In genomic region chr17:2050246-2050866, GRCh38 we compare ENCODE assay signal across 8 cellular contexts. TPM values are rescaled to one million over a fixed set of nuclear protein-coding genes. Genes with fewer than 3 reads are reported as not detected.
A peak's percentile ranks its signal among the peaks of the same experiment; 100 is the strongest.
DNase-seq lines count a peak whose midpoint lies in the region; ATAC-seq and TF ChIP-seq lines count a peak whose summit lies in the region.

No MANE protein-coding gene starts in this region.

- TF ChIP-seq EP300 in neural cell (conservative IDR thresholded peaks at IDR 0.05; ENCODE audit: poor library complexity, severe bottlenecking), result no peak
- TF ChIP-seq EP300 in upper lobe of left lung (IDR thresholded peaks at IDR 0.05), result no peak

- no peak for TF ChIP-seq POLR2A in upper lobe of left lung (IDR thresholded peaks at IDR 0.05)

- H3K4me2 ChIP-seq in neural cell (ENCODE audit: low read length), result no peak overlapping the region

- peaks cover 36% of the 10 kb centered on the region for H3K27me3 ChIP-seq in neural cell (ENCODE audit: insufficient read depth, low read depth, low read length)
- peaks cover 0 to 36% (median 12%) of the 10 kb centered on the region in 4 donors for H3K27me3 ChIP-seq in upper lobe of left lung

- H3K4me1 ChIP-seq in upper lobe of left lung, result peaks cover 40 to 53% (median 43%) of the 10 kb centered on the region in 4 donors

- no peaks in the 10 kb centered on the region for H3F3A ChIP-seq in neural cell (ENCODE audit: insufficient read depth, low read length, poor library complexity, severe bottlenecking)

- ATAC-seq in HG02678 (IDR thresholded peaks at IDR 0.05; ENCODE audit: unreplicated experiment) (peak; percentile 17), upper lobe of left lung (ENCODE audit: low FRiP score in 2 of 2) (peak; percentile 20 to 57)

- peak overlapping the region; percentile 68 for H3K9ac ChIP-seq in neural cell (ENCODE audit: low read length)

- no peaks in the 10 kb centered on the region for H3K9me2 ChIP-seq in neural cell (ENCODE audit: insufficient read depth, low read length)

- no peaks in the 10 kb centered on the region for H3K9me3 ChIP-seq in neural cell (ENCODE audit: low read length)
- no peaks in the 10 kb centered on the region for H3K9me3 ChIP-seq in upper lobe of left lung

- H3K4me3 ChIP-seq in neural cell (ENCODE audit: low read length) (peak overlapping the region; percentile 68), upper lobe of left lung (peak overlapping the region; percentile 62 to 89 (median 73))

- H4K20me1 ChIP-seq in neural cell (ENCODE audit: insufficient read depth), result no peaks in the 10 kb centered on the region

- H3K27ac ChIP-seq in neural cell (ENCODE audit: low read length) (no peak overlapping the region), upper lobe of left lung (peak overlapping the region in 2 of 4 donors; percentile 8 to 53)

- TF ChIP-seq RAD21 in neural cell (conservative IDR thresholded peaks at IDR 0.05), result no peak

- no peaks in the 10 kb centered on the region for H3K36me3 ChIP-seq in neural cell (ENCODE audit: insufficient read depth, low read length)
- H3K36me3 ChIP-seq in upper lobe of left lung, result no peaks in the 10 kb centered on the region

- H2AFZ ChIP-seq in neural cell (ENCODE audit: low read depth, low read length), result no peak overlapping the region

- DNase-seq in Daoy (ENCODE audit: low read depth) (peak; percentile 82), NCI-H460 (ENCODE audit: extremely low read depth, low read depth) (peak; percentile 46), fibroblast of peridontal ligament (ENCODE audit: extremely low read depth) (peak; percentile 51), upper lobe of left lung (peak; percentile 68 to 94), mesenteric fat pad (ENCODE audit: low spot score) (no peak)
- DNase-seq in activated T-cell treated with anti-CD3 and anti-CD28 coated beads, Interleukin-2, amount 50 U/mL, for 1 hour, result peak; percentile 85

- no peak for TF ChIP-seq CTCF in neural cell (IDR thresholded peaks at IDR 0.05; ENCODE audit: poor library complexity, severe bottlenecking)
- no peak for TF ChIP-seq CTCF in upper lobe of left lung (IDR thresholded peaks at IDR 0.05)

- 0 to 1% methylated on average over 23 to 45 of the region's 72 CpGs for WGBS in upper lobe of left lung, 2 donors

- peaks cover 3% of the 10 kb centered on the region for H3K79me2 ChIP-seq in neural cell (replicated peaks; ENCODE audit: insufficient read depth, low read length)

TF ChIP-seq in neural cell, 6 proteins besides CTCF, POLR2A, EP300 and RAD21:
- peak; percentile 25 for TF ChIP-seq MXI1 (conservative IDR thresholded peaks at IDR 0.05; ENCODE audit: poor library complexity, severe bottlenecking)
- TF ChIP-seq POLR2AphosphoS5 (IDR thresholded peaks at IDR 0.05), result peak; percentile 55
- no peak for TF ChIP-seq SMC3 (conservative IDR thresholded peaks at IDR 0.05; ENCODE audit: poor library complexity)
TF ChIP-seq in neural cell: peak in this region for 2.

RNA-seq across cellular contexts. Expression of gene HIC1, which starts 4.5 kb away (rescaled TPM):
- total RNA-seq in Daoy (2014; rRNA removed; shearing (Covaris generic)), result 10.4 and 12.2 TPM in 2 replicates
- total RNA-seq in NCI-H460 (2014; rRNA removed; shearing (Covaris generic)), result 0.12 TPM in 2 replicates
- 0.19 and 0.58 TPM in 2 replicates for polyA plus RNA-seq in NCI-H460 (2014; cell fraction: nucleus; rRNA removed)
- 1.7 and 2.8 TPM in 2 replicates for polyA plus RNA-seq in neural cell
- polyA minus RNA-seq in neural cell, result 3.8 and 6.1 TPM in 2 replicates
- total RNA-seq in upper lobe of left lung (10 to 100 TPM in 5 of 6 donors, 1 to 10 TPM in 1; 8.0 to 25.5 (median 19.1) TPM), mesenteric fat pad (34.4 TPM)

RNA-seq across cellular contexts. Expression of gene OVCA2, which starts 8.5 kb away (rescaled TPM):
- total RNA-seq in Daoy (2014; rRNA removed; shearing (Covaris generic)), result 83.3 and 93.3 TPM in 2 replicates
- total RNA-seq in NCI-H460 (2014; rRNA removed; shearing (Covaris generic)), result 47.3 and 60.4 TPM in 2 replicates
- 50.8 and 72.9 TPM in 2 replicates for polyA plus RNA-seq in NCI-H460 (2014; cell fraction: nucleus; rRNA removed)
- 48.6 and 54.4 TPM in 2 replicates for polyA plus RNA-seq in neural cell
- polyA minus RNA-seq in neural cell, result 28.4 and 31.9 TPM in 2 replicates
- 10 to 100 TPM; 20.1 to 56.1 (median 33.5) TPM for total RNA-seq in upper lobe of left lung
- 23.6 TPM for total RNA-seq in mesenteric fat pad

RNA-seq across cellular contexts. Expression of gene DPH1, which starts 20.4 kb away (rescaled TPM):
- 45.2 TPM in 2 replicates for total RNA-seq in Daoy (2014; rRNA removed; shearing (Covaris generic))
- 33.7 and 34.5 TPM in 2 replicates for total RNA-seq in NCI-H460 (2014; rRNA removed; shearing (Covaris generic))
- 84.2 and 92.7 TPM in 2 replicates for polyA plus RNA-seq in NCI-H460 (2014; cell fraction: nucleus; rRNA removed)
- 42.1 and 44.8 TPM in 2 replicates for polyA plus RNA-seq in neural cell
- polyA minus RNA-seq in neural cell, result 22.6 and 28.5 TPM in 2 replicates
- 100 to 1,000 TPM in 1 of 6 donors, 10 to 100 TPM in 5; 28.8 to 129 (median 45.1) TPM for total RNA-seq in upper lobe of left lung
- total RNA-seq in mesenteric fat pad, result 35.6 TPM

RNA-seq across cellular contexts. Expression of gene RTN4RL1, which starts 25.2 kb away (rescaled TPM):
- 0.83 TPM in 1 of 2 replicates, not detected in the other for total RNA-seq in Daoy (2014; rRNA removed; shearing (Covaris generic))
- 0.12 TPM in 1 of 2 replicates, not detected in the other for total RNA-seq in NCI-H460 (2014; rRNA removed; shearing (Covaris generic))
- polyA plus RNA-seq in NCI-H460 (2014; cell fraction: nucleus; rRNA removed), result 0.07 and 0.19 TPM in 2 replicates
- polyA plus RNA-seq in neural cell, result 6.6 and 8.1 TPM in 2 replicates
- polyA minus RNA-seq in neural cell, result 11.9 TPM in 2 replicates
- total RNA-seq in upper lobe of left lung, result 1 to 10 TPM; 5.1 to 7.3 (median 6.2) TPM
- total RNA-seq in mesenteric fat pad, result 11.2 TPM
